In the genomic region with DNA sequence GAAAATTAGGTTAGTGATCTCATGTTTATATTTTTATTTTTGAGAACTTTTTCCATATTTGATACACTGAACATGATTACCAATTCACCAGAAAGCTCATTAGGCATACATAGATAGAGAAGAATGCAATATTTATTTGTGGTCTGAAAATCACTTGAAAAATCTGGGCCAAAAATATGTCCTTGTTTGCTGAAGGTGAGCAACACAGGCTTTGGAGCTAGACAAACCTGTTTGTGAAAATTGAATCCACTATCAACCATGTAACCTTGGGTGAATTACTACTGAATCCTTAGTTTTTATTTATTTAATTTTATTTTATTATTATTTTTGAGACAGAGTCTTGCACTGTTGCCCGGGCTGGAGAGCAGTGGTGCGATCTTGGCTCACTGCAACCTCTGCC, we compare ENCODE assay signal across 28 cellular contexts. TPM values are rescaled to one million over a fixed set of nuclear protein-coding genes. Genes with fewer than 3 reads are reported as not detected.
"Had no signal": no experiment of that assay in that cellular context is flagged by ENCODE, and none has a peak within 500 bp of the region (broad histone marks: within the 10 kb centered on the region; RNA-seq: fewer than 3 reads in every experiment).

No MANE protein-coding gene starts in this region.

- FAIRE-seq: urothelium cell line had no signal

- H3K4me3 ChIP-seq: stomach, suprapubic skin, testis, thoracic aorta, thyroid gland, tibial artery, tibial nerve, transverse colon, upper lobe of left lung, upper lobe of right lung, uterus, vagina had no signal

- ATAC-seq: stimulated activated effector memory CD8-positive, alpha-beta T cell treated with anti-CD3 and anti-CD28 coated beads, Interleukin-12 subunit alpha, Interleukin-12 subunit beta, amount 100 ng/mL, for 72 hours; stimulated activated memory B cell treated with anti-CD40 and anti-IgM and Interleukin-4, amounts not matched to agents 10 μg/mL and 1 μg/mL and 100 μg/mL, for 72 hours; stimulated activated naive B cell treated with anti-CD40 and anti-IgM and Interleukin-4, amounts not matched to agents 10 μg/mL and 1 μg/mL and 100 μg/mL, for 72 hours; stimulated activated naive CD8-positive, alpha-beta T cell treated with anti-CD3 and anti-CD28 coated beads, Interleukin-15, amount 100 ng/mL, for 72 hours; stimulated activated naive CD8-positive, alpha-beta T cell treated with anti-CD3 and anti-CD28 coated beads, Interleukin-15, Interleukin-2, amounts not matched to agents 100 U/mL and 50 U/mL, for 24 hours; upper lobe of right lung had no signal

- H3K9me3 ChIP-seq: stomach, suprapubic skin, testis, thoracic aorta, thyroid gland, tibial artery, tibial nerve, transverse colon, upper lobe of left lung, upper lobe of right lung, uterus, vagina had no signal

- H3K36me3 ChIP-seq: stomach, suprapubic skin, thoracic aorta, thyroid gland, tibial artery, tibial nerve, transverse colon, upper lobe of left lung, upper lobe of right lung, uterus, vagina had no signal

- H3K4me1 ChIP-seq: stomach, suprapubic skin, testis, thyroid gland, tibial nerve, transverse colon, upper lobe of right lung, uterus, vagina had no signal

- H3K27ac ChIP-seq: stomach, suprapubic skin, testis, thoracic aorta, thyroid gland, tibial artery, tibial nerve, transverse colon, upper lobe of right lung, uterus, vagina had no signal

- H3K27me3 ChIP-seq: stomach, suprapubic skin, testis, thyroid gland, tibial artery, tibial nerve, transverse colon, upper lobe of left lung, upper lobe of right lung, uterus, vagina had no signal

- DNase-seq: stimulated activated CD4-positive, alpha-beta T cell treated with anti-CD3 and anti-CD28 coated beads, Interleukin-2, amount 100 ng/mL, for 48 hours; stimulated activated CD4-positive, alpha-beta T cell treated with anti-CD3 and anti-CD28 coated beads, Interleukin-4, amount 100 ng/mL, for 1 hour; stimulated activated CD4-positive, alpha-beta T cell treated with anti-CD3 and anti-CD28 coated beads, Interleukin-4, amount 100 ng/mL, for 24 hours; stimulated activated CD4-positive, alpha-beta T cell treated with anti-CD3 and anti-CD28 coated beads, Interleukin-4, amount 100 ng/mL, for 4 hours; stimulated activated CD8-positive, alpha-beta memory T cell treated with anti-CD3 and anti-CD28 coated beads, Interleukin-4, amount 100 ng/mL, for 48 hours; stimulated activated naive B cell treated with anti-CD40 and anti-IgM and Interleukin-4, amounts not matched to agents 10 μg/mL and 1 μg/mL and 100 μg/mL, for 72 hours; stimulated activated naive CD4-positive, alpha-beta T cell; stimulated activated naive CD4-positive, alpha-beta T cell treated with Interleukin-2 at 50 U/mL for 16 hours; stimulated activated naive CD8-positive, alpha-beta T cell treated with anti-CD3 and anti-CD28 coated beads, Interleukin-15, amount 100 ng/mL, for 72 hours; stimulated activated naive CD8-positive, alpha-beta T cell treated with anti-CD3 and anti-CD28 coated beads, Interleukin-15, Interleukin-2, amounts not matched to agents 100 U/mL and 50 U/mL, for 24 hours; stomach; substantia nigra; testis; thyroid gland; tibial artery; transverse colon; trophoblast cell; upper lobe of left lung; upper lobe of right lung; uterus had no signal

RNA-seq across cellular contexts. Expression of gene ZSWIM2, which starts 46.5 kb away (rescaled TPM):
- total RNA-seq: stomach, suprapubic skin, thoracic aorta, thyroid gland, tibial nerve, transverse colon, upper lobe of left lung, upper lobe of right lung, ureter, uterus, vagina had no signal
